ENCODE assay signal across 1 cellular context in the genomic region with DNA sequence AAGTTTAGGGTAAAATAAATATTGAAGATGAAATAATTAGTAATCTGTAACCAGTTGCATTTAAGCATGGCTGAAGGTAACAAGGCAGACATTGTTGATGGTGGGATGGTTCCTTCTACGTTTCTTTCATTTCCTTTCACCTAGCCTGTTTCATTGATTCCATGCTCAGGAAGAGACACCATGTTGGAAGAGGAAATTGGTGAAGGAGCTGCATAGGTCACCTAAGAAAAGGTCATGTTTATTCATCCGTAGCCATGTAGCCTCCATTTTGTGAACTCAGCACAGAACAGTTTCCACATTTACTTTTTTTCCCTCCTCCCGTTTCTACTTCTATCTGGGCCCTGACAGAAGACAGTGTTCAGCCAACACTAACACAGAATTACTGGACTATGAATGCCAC.
TF ChIP-seq lines count a peak whose summit lies in the region.

No MANE protein-coding gene starts in this region.

TF ChIP-seq in GM23338, 12 proteins besides CTCF, POLR2A, EP300 and RAD21:
- no peak for TF ChIP-seq STAT1 (IDR thresholded peaks at IDR 0.05; ENCODE audit: unreplicated experiment)
- no peak for TF ChIP-seq ZNF114 (CRISPR knock-in tag; IDR thresholded peaks at IDR 0.05)
- TF ChIP-seq EZH2 (IDR thresholded peaks at IDR 0.05; ENCODE audit: low read depth, unreplicated experiment) = no peak
- TF ChIP-seq CREB1 (CRISPR knock-in tag; IDR thresholded peaks at IDR 0.05; ENCODE audit: low read depth) = no peak
- no peak for TF ChIP-seq POLR2AphosphoS5 (IDR thresholded peaks at IDR 0.05; ENCODE audit: low read depth)
- TF ChIP-seq ZNF462 (CRISPR knock-in tag; IDR thresholded peaks at IDR 0.05) = no peak
- no peak for TF ChIP-seq EZH2phosphoT487 (IDR thresholded peaks at IDR 0.05; ENCODE audit: unreplicated experiment)
- TF ChIP-seq NANOG (IDR thresholded peaks at IDR 0.05; ENCODE audit: borderline replicate concordance) = no peak
- TF ChIP-seq, protein P1, sequence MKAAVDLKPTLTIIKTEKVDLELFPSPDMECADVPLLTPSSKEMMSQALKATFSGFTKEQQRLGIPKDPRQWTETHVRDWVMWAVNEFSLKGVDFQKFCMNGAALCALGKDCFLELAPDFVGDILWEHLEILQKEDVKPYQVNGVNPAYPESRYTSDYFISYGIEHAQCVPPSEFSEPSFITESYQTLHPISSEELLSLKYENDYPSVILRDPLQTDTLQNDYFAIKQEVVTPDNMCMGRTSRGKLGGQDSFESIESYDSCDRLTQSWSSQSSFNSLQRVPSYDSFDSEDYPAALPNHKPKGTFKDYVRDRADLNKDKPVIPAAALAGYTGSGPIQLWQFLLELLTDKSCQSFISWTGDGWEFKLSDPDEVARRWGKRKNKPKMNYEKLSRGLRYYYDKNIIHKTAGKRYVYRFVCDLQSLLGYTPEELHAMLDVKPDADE (IDR thresholded peaks at IDR 0.05) = no peak
- no peak for TF ChIP-seq REST (IDR thresholded peaks at IDR 0.05; ENCODE audit: unreplicated experiment)
- TF ChIP-seq JUNB (IDR thresholded peaks at IDR 0.05; ENCODE audit: unreplicated experiment) = no peak
- no peak for TF ChIP-seq ZNF331 (CRISPR knock-in tag; IDR thresholded peaks at IDR 0.05; ENCODE audit: low read depth)
